Comparison of ENCODE assay signal across 26 cellular contexts in the genomic region with DNA sequence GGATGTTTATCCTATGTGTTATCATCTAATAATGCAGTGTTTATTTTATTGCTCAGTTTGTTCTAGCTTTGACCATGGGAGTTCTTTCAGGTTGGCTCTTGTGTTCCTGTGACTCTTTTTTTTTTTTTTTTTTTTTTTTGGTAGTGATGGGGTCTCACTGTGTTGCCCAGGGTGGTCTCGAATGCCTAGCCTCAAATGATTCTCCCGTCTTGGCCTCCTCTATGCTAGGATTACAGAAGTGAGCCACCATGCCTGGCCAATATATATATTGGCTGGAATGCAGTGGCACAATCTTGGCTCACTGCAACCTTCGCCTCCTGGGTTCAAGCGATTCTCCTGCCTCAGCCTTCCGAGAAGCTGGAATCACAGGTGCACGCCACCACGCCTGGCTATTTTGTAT.
"Had no signal": no experiment of that assay in that cellular context is flagged by ENCODE, and none has a peak within 500 bp of the region (broad histone marks: within the 10 kb centered on the region; RNA-seq: fewer than 3 reads in every experiment).

No MANE protein-coding gene starts in this region.

- H3K27me3 Mint-ChIP-seq: type B pancreatic cell had no signal

- ATAC-seq: esophagus mucosa, gastrocnemius medialis, left lobe of liver, sciatic nerve had no signal

- H3K4me3 Mint-ChIP-seq: endodermal cell, memory B cell, type B pancreatic cell had no signal

- H3K9me3 ChIP-seq: gastrocnemius medialis, heart left ventricle, ovary, stomach, thyroid gland had no signal

- H3K9me3 Mint-ChIP-seq: endodermal cell, memory B cell, type B pancreatic cell had no signal

- H3K79me2 ChIP-seq: hepatocyte had no signal

- H3K27ac ChIP-seq: dorsolateral prefrontal cortex, epithelial cell of prostate, gastrocnemius medialis, heart left ventricle, hepatocyte, ovary, stomach had no signal

- H3K4me3 ChIP-seq: dorsolateral prefrontal cortex, gastrocnemius medialis, heart left ventricle, hepatocyte, lung, ovary, smooth muscle cell, stomach, thyroid gland had no signal

- H2AFZ ChIP-seq: hepatocyte had no signal

- H3K27ac Mint-ChIP-seq: endodermal cell, memory B cell, type B pancreatic cell had no signal

- H3K4me1 ChIP-seq: gastrocnemius medialis, heart left ventricle had no signal

- H3K36me3 Mint-ChIP-seq: memory B cell, type B pancreatic cell had no signal

- H3K36me3 ChIP-seq: gastrocnemius medialis, ovary, stomach, thyroid gland had no signal

- H3K4me2 ChIP-seq: hepatocyte, smooth muscle cell had no signal

- DNase-seq: dorsolateral prefrontal cortex; effector CD4-positive, alpha-beta T cell; endodermal cell; foreskin fibroblast; gastrocnemius medialis; heart left ventricle; kidney; occipital lobe; ovary; retina; stimulated activated CD4-positive, alpha-beta T cell treated with anti-CD3 and anti-CD28 coated beads, Interleukin-12 subunit alpha, Interleukin-12 subunit beta, amount 100 ng/mL, for 4 hours; stimulated activated CD4-positive, alpha-beta T cell treated with anti-CD3 and anti-CD28 coated beads, Interleukin-1b, Interleukin-23, amount 100 ng/mL, for 48 hours; stimulated activated CD4-positive, alpha-beta T cell treated with anti-CD3 and anti-CD28 coated beads, Interleukin-4, amount 100 ng/mL, for 1 hour; stimulated activated CD8-positive, alpha-beta memory T cell treated with anti-CD3 and anti-CD28 coated beads, Interleukin-4, amount 100 ng/mL, for 48 hours; stimulated activated naive CD4-positive, alpha-beta T cell treated with Interleukin-2 at 50 U/mL for 16 hours; stomach; thyroid gland had no signal

- H3K27me3 ChIP-seq: dorsolateral prefrontal cortex, gastrocnemius medialis, heart left ventricle, hepatocyte, ovary, stomach, thyroid gland had no signal
